Comparison of ENCODE assay signal across 9 cellular contexts in genomic region chr9:130715270-130716077, GRCh38. TPM values are rescaled to one million over a fixed set of nuclear protein-coding genes. Genes with fewer than 3 reads are reported as not detected.
DNase-seq lines count a peak whose midpoint lies in the region; ATAC-seq and TF ChIP-seq lines count a peak whose summit lies in the region.
"Had no signal": no experiment of that assay in that cellular context is flagged by ENCODE, and none has a peak within 500 bp of the region (broad histone marks: within the 10 kb centered on the region; RNA-seq: fewer than 3 reads in every experiment).

No MANE protein-coding gene starts in this region.

- H4K20me1 ChIP-seq in Karpas-422 (ENCODE audit: insufficient read depth, low read depth, low read length), result 0 out of 2 replicates have a peak, but pooled peaks cover 4% of the 10 kb centered on the region

- H3K9ac ChIP-seq in Karpas-422 (ENCODE audit: low read length) (peak overlapping the region; percentile 90), colonic mucosa (ENCODE audit: low read depth in 2 of 2, low read length in 2 of 2) (peak overlapping the region in 1 of 2 donors; percentile 88)

- H3K9me3 Mint-ChIP-seq in naive thymus-derived CD8-positive, alpha-beta T cell, result no peaks in the 10 kb centered on the region

- no peak for DNase-seq in BJ (ENCODE audit: low read depth)
- no peak for DNase-seq in Karpas-422
- no peak for DNase-seq in colonic mucosa
- no peak for DNase-seq in naive thymus-derived CD8-positive, alpha-beta T cell
- DNase-seq in cortex of kidney (lab: John Stamatoyannopoulos, UW), result no peak
- no peak for DNase-seq in SHP77 (lab: John Stamatoyannopoulos, UW)
- no peak for DNase-seq in NCI-H2081 treated with DMSO at 0.1 percent for 48 hours (lab: John Stamatoyannopoulos, UW)
- no peak for DNase-seq in cerebellar cortex (ENCODE audit: low spot score)

- no peaks in the 10 kb centered on the region for H3K9me2 ChIP-seq in Karpas-422 (replicated peaks; ENCODE audit: insufficient read depth, low read length)

- POLR2A ChIA-PET in BJ (lab: Charles Lee), result no interaction called here
- POLR2A ChIA-PET in naive thymus-derived CD8-positive, alpha-beta T cell (lab: Charles Lee), result interaction anchor here (0.8 to 1.3 kb wide), 2 partner anchors 20 to 331 kb away, joined by 3 read pairs; no protein-coding TSS in a partner anchor

- H3K4me1 Mint-ChIP-seq in naive thymus-derived CD8-positive, alpha-beta T cell, result peaks cover 18 to 54% (median 52%) of the 10 kb centered on the region in 4 donors

- peaks cover 0 to 5% (median 2%) of the 10 kb centered on the region in 3 donors for H3K36me3 Mint-ChIP-seq in naive thymus-derived CD8-positive, alpha-beta T cell

- H3K4me1 ChIP-seq in Karpas-422 (ENCODE audit: low read length) (peaks cover 28% of the 10 kb centered on the region), colonic mucosa (peaks cover 4% of the 10 kb centered on the region)

- intact Hi-C loops in colonic mucosa (cut with DNase I), result no loop called here

- CTCF ChIA-PET in BJ (lab: Yijun Ruan, JAX), result interaction anchor here (1.1 to 1.3 kb wide), 3 partner anchors 56 to 154 kb away, joined by 4 to 7 read pairs (median 4); no protein-coding TSS in a partner anchor

- H3K27ac ChIP-seq in Karpas-422 (ENCODE audit: low read length) (no peak overlapping the region), colonic mucosa (peak overlapping the region; percentile 99)

- H3K27me3 Mint-ChIP-seq in naive thymus-derived CD8-positive, alpha-beta T cell, result no peaks in the 10 kb centered on the region

- no peaks in the 10 kb centered on the region for H3K27me3 ChIP-seq in BJ (ENCODE audit: control insufficient read depth, insufficient read depth, low read length)
- H3K27me3 ChIP-seq in Karpas-422 (ENCODE audit: low read length), result no peaks in the 10 kb centered on the region
- no peaks in the 10 kb centered on the region for H3K27me3 ChIP-seq in colonic mucosa

- H3K79me2 ChIP-seq in Karpas-422 (ENCODE audit: low read length), result peaks cover 60% of the 10 kb centered on the region

- TF ChIP-seq CTCF in BJ (IDR thresholded peaks at IDR 0.05; ENCODE audit: insufficient read depth, low read depth, low read length), result no peak
- no peak for TF ChIP-seq CTCF in colonic mucosa (IDR thresholded peaks at IDR 0.05)

- H3K9me3 ChIP-seq in Karpas-422 (ENCODE audit: low read length) (no peaks in the 10 kb centered on the region), colonic mucosa (no peaks in the 10 kb centered on the region)

- H3K36me3 ChIP-seq in BJ (ENCODE audit: control insufficient read depth, insufficient read depth, low read length) (no peaks in the 10 kb centered on the region; the same call in 1 of the 2 replicates), Karpas-422 (ENCODE audit: insufficient read depth, low read length) (no peaks in the 10 kb centered on the region), colonic mucosa (no peaks in the 10 kb centered on the region)

- peak overlapping the region; percentile 83 to 97 (median 92) for H3K4me3 Mint-ChIP-seq in naive thymus-derived CD8-positive, alpha-beta T cell

- ATAC-seq in naive thymus-derived CD8-positive, alpha-beta T cell, result no peak

- peak overlapping the region; percentile 100 for H3K4me2 ChIP-seq in Karpas-422 (ENCODE audit: low read depth, low read length, poor library complexity, severe bottlenecking)

- H2AFZ ChIP-seq in Karpas-422 (ENCODE audit: low read length), result no peak overlapping the region

- H3K4me3 ChIP-seq in BJ (ENCODE audit: low read depth, low read length) (peak overlapping the region; percentile 96), Karpas-422 (ENCODE audit: low read length) (peak overlapping the region; percentile 88), colonic mucosa (peak overlapping the region; percentile 99)

- H3K27ac Mint-ChIP-seq in naive thymus-derived CD8-positive, alpha-beta T cell, result peak overlapping the region in 1 of 10 donors; percentile 37

RNA-seq across cellular contexts. Expression of gene EXOSC2, which starts 21.9 kb away (rescaled TPM):
- 19.8 and 20.3 TPM in 2 replicates for polyA plus RNA-seq in BJ (2011; rRNA removed)
- polyA minus RNA-seq in BJ (2011; rRNA and poly(A)+ RNA removed), result 12.2 and 15.2 TPM in 2 replicates
- 14.6 and 20.6 TPM in 2 replicates for total RNA-seq in Karpas-422 (2014; rRNA removed; shearing (Covaris generic); ENCODE audit: low replicate concordance)
- 10 to 100 TPM; 13.6 to 34.2 TPM for total RNA-seq in colonic mucosa
- total RNA-seq in naive thymus-derived CD8-positive, alpha-beta T cell, result 10 to 100 TPM; 66.9 to 71.3 TPM
- polyA plus RNA-seq in naive thymus-derived CD8-positive, alpha-beta T cell, result 10 to 100 TPM; 18.7 to 31.1 (median 25.0) TPM

RNA-seq across cellular contexts. Expression of gene PRDM12, which starts 51.1 kb away (rescaled TPM):
- not detected in 2 replicates for polyA plus RNA-seq in BJ (2011; rRNA removed)
- polyA minus RNA-seq in BJ (2011; rRNA and poly(A)+ RNA removed), result not detected in 2 replicates
- 0.07 TPM in 1 of 2 replicates, not detected in the other for total RNA-seq in Karpas-422 (2014; rRNA removed; shearing (Covaris generic); ENCODE audit: low replicate concordance)
- total RNA-seq in colonic mucosa, result not detected
- total RNA-seq in naive thymus-derived CD8-positive, alpha-beta T cell, result under 1 TPM in 1 of 2 experiments, not detected in 1; 0.13 TPM
- polyA plus RNA-seq in naive thymus-derived CD8-positive, alpha-beta T cell, result under 1 TPM in 1 of 3 donors, not detected in 2; 0.06 TPM
- total RNA-seq: dermis microvascular lymphatic vessel endothelial cell had no signal
